In the genomic region with DNA sequence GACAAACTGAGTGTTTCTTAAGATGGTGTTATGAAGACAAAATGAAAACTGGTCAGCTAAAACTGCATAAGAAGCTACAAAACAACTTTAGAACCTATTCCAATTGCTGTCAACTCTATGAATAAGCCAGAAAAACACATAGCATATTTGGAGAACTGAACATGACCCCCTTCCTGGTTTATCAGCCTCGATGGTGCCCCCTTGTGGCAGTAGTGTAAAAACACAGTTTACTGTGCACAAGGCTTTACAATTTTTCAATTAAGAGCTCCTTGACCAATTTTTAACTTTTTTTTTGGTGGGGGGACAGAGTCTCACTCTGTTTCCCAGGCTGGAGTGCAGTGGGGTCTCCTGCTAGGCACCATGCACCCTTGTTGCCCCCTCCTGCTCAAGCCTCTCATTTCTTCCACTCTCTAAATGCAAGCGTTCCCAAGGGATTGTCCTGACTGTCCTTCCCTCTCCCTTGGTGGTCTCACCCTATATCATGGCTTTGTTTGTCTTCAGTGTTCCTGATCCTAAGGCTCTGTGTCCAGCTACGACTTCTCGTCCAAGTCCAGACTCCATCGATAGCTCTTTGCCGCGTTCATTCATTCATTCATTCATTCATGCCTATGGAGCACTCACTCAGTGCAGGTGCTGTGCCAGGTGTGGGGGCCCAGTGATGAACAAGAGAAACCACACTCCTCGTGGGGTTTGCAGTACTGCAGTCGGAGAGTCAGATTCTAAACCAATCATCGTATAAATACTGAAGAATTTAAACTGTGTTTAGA, we compare ENCODE assay signal across 1 cellular context.
TF ChIP-seq lines count a peak whose summit lies in the region.

No MANE protein-coding gene starts in this region.

TF ChIP-seq in SK-N-SH, 30 proteins besides CTCF, POLR2A, EP300 and RAD21 (continued from another document):
- TF ChIP-seq, protein P1, sequence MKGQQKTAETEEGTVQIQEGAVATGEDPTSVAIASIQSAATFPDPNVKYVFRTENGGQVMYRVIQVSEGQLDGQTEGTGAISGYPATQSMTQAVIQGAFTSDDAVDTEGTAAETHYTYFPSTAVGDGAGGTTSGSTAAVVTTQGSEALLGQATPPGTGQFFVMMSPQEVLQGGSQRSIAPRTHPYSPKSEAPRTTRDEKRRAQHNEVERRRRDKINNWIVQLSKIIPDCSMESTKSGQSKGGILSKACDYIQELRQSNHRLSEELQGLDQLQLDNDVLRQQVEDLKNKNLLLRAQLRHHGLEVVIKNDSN (IDR thresholded peaks at IDR 0.05; ENCODE audit: borderline replicate concordance, low read depth), result no peak
- no peak for TF ChIP-seq TCF12 (IDR thresholded peaks at IDR 0.05)
- TF ChIP-seq SMC3 (IDR thresholded peaks at IDR 0.05; ENCODE audit: low read depth, low read length), result peak; percentile 41; the same call in 1 of the 2 replicates
- no peak for TF ChIP-seq CHD2 (IDR thresholded peaks at IDR 0.05; ENCODE audit: low read length, partially characterized antibody)
- TF ChIP-seq, protein P2, sequence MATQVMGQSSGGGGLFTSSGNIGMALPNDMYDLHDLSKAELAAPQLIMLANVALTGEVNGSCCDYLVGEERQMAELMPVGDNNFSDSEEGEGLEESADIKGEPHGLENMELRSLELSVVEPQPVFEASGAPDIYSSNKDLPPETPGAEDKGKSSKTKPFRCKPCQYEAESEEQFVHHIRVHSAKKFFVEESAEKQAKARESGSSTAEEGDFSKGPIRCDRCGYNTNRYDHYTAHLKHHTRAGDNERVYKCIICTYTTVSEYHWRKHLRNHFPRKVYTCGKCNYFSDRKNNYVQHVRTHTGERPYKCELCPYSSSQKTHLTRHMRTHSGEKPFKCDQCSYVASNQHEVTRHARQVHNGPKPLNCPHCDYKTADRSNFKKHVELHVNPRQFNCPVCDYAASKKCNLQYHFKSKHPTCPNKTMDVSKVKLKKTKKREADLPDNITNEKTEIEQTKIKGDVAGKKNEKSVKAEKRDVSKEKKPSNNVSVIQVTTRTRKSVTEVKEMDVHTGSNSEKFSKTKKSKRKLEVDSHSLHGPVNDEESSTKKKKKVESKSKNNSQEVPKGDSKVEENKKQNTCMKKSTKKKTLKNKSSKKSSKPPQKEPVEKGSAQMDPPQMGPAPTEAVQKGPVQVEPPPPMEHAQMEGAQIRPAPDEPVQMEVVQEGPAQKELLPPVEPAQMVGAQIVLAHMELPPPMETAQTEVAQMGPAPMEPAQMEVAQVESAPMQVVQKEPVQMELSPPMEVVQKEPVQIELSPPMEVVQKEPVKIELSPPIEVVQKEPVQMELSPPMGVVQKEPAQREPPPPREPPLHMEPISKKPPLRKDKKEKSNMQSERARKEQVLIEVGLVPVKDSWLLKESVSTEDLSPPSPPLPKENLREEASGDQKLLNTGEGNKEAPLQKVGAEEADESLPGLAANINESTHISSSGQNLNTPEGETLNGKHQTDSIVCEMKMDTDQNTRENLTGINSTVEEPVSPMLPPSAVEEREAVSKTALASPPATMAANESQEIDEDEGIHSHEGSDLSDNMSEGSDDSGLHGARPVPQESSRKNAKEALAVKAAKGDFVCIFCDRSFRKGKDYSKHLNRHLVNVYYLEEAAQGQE (IDR thresholded peaks at IDR 0.05; ENCODE audit: low read depth, low read length), result no peak
